ENCODE assay signal across 24 cellular contexts in the genomic region with DNA sequence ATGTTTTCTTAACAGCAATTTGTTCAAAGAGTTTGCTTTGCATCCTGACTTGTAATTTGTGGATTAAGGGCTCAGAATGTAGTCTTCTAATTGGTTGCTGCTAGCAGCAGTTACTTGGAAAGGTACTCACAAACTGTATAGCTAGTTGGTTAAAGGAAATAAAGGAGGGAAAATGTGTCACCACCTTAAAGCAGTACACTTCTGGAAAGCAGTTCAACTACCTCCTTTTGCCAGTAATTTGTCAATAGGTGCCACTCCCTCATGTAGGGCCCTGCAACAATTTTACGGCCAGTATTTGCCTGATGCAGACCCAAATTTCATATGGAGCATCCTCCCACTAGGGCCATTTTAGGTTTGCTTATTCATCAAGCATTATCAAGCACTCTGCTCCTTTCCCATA.
"Had no signal": no experiment of that assay in that cellular context is flagged by ENCODE, and none has a peak within 500 bp of the region (broad histone marks: within the 10 kb centered on the region; RNA-seq: fewer than 3 reads in every experiment).

No MANE protein-coding gene starts in this region.

- DNase-seq: activated CD4-positive, alpha-beta T cell treated with anti-CD3 and anti-CD28 coated beads, Interleukin-2, amount 50 U/mL, for 1 hour; activated CD4-positive, CD25-positive, alpha-beta regulatory T cell treated with anti-CD3 and anti-CD28 coated beads, Interleukin-2, amount 50 U/mL, for 72 hours; activated CD8-positive, alpha-beta memory T cell treated with anti-CD3 and anti-CD28 coated beads for 24 hours; activated CD8-positive, alpha-beta memory T cell treated with anti-CD3 and anti-CD28 coated beads, Interleukin-2, amount 50 U/mL, for 48 hours; activated effector memory CD4-positive, alpha-beta T cell treated with Interleukin-2 at 50 U/mL for 16 hours; activated naive CD4-positive, alpha-beta T cell treated with anti-CD3 and anti-CD28 coated beads, Interleukin-2, amount 50 U/mL, for 16 hours; activated T-cell treated with anti-CD3 and anti-CD28 coated beads, Interleukin-2, amount 50 U/mL, for 48 hours; effector CD8-positive, alpha-beta T cell; heart right ventricle; immature natural killer cell; mesendoderm; natural killer cell; occipital lobe; right cardiac atrium; stimulated activated CD4-positive, alpha-beta T cell treated with anti-CD3 and anti-CD28 coated beads, Interleukin-15, amount 100 ng/mL, for 24 hours; stimulated activated CD4-positive, alpha-beta T cell treated with anti-CD3 and anti-CD28 coated beads, Interleukin-2, amount 100 ng/mL, for 48 hours; stomach; T-helper 17 cell had no signal

- ATAC-seq: natural killer cell, T-helper 17 cell had no signal

- H3K4me1 ChIP-seq: prostate gland had no signal

- H3K36me3 ChIP-seq: gastroesophageal sphincter, prostate gland had no signal

- H3K27me3 Mint-ChIP-seq: dendritic cell treated with granulocyte-macrophage colony-stimulating factor and Interleukin-4, amounts not matched to agents 40 ng/mL and 50 ng/mL, for 4 days; T-helper 17 cell had no signal

- H3K9me3 Mint-ChIP-seq: dendritic cell treated with granulocyte-macrophage colony-stimulating factor and Interleukin-4, amounts not matched to agents 40 ng/mL and 50 ng/mL, for 4 days; immature natural killer cell; natural killer cell had no signal

- H3K4me3 Mint-ChIP-seq: dendritic cell treated with granulocyte-macrophage colony-stimulating factor and Interleukin-4, amounts not matched to agents 40 ng/mL and 50 ng/mL, for 4 days; immature natural killer cell; natural killer cell; T-helper 17 cell had no signal

- H3K36me3 Mint-ChIP-seq: natural killer cell had no signal

- H3K4me3 ChIP-seq: esophagus muscularis mucosa, gastroesophageal sphincter, prostate gland, stomach had no signal

- H3K4me1 Mint-ChIP-seq: T-helper 17 cell had no signal

- H3K27ac ChIP-seq: esophagus muscularis mucosa, gastroesophageal sphincter, heart right ventricle, prostate gland, skin epidermis, VCaP had no signal

- H3K9me3 ChIP-seq: esophagus muscularis mucosa, gastroesophageal sphincter, heart right ventricle, prostate gland, stomach had no signal

- H3K27ac Mint-ChIP-seq: dendritic cell treated with granulocyte-macrophage colony-stimulating factor and Interleukin-4, amounts not matched to agents 40 ng/mL and 50 ng/mL, for 4 days; immature natural killer cell; natural killer cell; T-helper 17 cell had no signal

- H3K27me3 ChIP-seq: esophagus muscularis mucosa, gastroesophageal sphincter had no signal
